19 cellular contexts compared by ENCODE assay signal in genomic region chr11:87265915-87266314, GRCh38.
DNase-seq lines count a peak whose midpoint lies in the region; ATAC-seq, FAIRE-seq and TF ChIP-seq lines count a peak whose summit lies in the region.
"Had no signal": no experiment of that assay in that cellular context is flagged by ENCODE, and none has a peak within 500 bp of the region (broad histone marks: within the 10 kb centered on the region; RNA-seq: fewer than 3 reads in every experiment).

No MANE protein-coding gene starts in this region.

- no peaks in the 10 kb centered on the region for H3K9me3 Mint-ChIP-seq in astrocyte (ENCODE audit: unreplicated experiment)
- H3K9me3 Mint-ChIP-seq: CD8-positive, alpha-beta T cell had no signal

- no peak for ATAC-seq in HG02623 (IDR thresholded peaks at IDR 0.05; ENCODE audit: unreplicated experiment)
- ATAC-seq: CD8-positive, alpha-beta T cell had no signal

- TF ChIP-seq CTCF in astrocyte (IDR thresholded peaks at IDR 0.05; ENCODE audit: insufficient read depth, low read depth, low read length): no peak
- no peak for TF ChIP-seq CTCF in smooth muscle cell (IDR thresholded peaks at IDR 0.05; ENCODE audit: borderline replicate concordance, insufficient read depth, poor library complexity, severe bottlenecking)

- H3K79me2 ChIP-seq in GM23248 (ENCODE audit: insufficient read depth) (no peaks in the 10 kb centered on the region), astrocyte (ENCODE audit: insufficient read depth, low read length) (no peaks in the 10 kb centered on the region), smooth muscle cell (ENCODE audit: low read depth) (peaks cover 10% of the 10 kb centered on the region)

- 96 to 100% methylated on average over 1 of the region's 1 CpG for WGBS in GM23248 (ENCODE audit: low coverage in 1 of 2, low lambda C conversion rate in 2 of 2, missing lambda C conversion rate in 2 of 2), 2 experiments
- WGBS in smooth muscle cell (ENCODE audit: low lambda C conversion rate): 63% methylated on average over 1 of the region's 1 CpG

- H3K9ac ChIP-seq in GM23248: no peak overlapping the region
- H3K9ac ChIP-seq in astrocyte (ENCODE audit: low read length): no peak overlapping the region
- H3K9ac ChIP-seq in smooth muscle cell (ENCODE audit: low read depth): no peak overlapping the region

- H3K4me2 ChIP-seq in GM23248 (ENCODE audit: unreplicated experiment) (peak overlapping the region; percentile 59), astrocyte (ENCODE audit: low read length) (peak overlapping the region; percentile 24), smooth muscle cell (peak overlapping the region; percentile 26)

- H3K4me3 Mint-ChIP-seq in astrocyte (ENCODE audit: unreplicated experiment): no peak overlapping the region
- H3K4me3 Mint-ChIP-seq: CD8-positive, alpha-beta T cell had no signal

- H3K27ac ChIP-seq in GM23248: peak overlapping the region; percentile 28; the same call in 1 of the 2 replicates
- H3K27ac ChIP-seq in astrocyte (ENCODE audit: low read depth, low read length): no peak overlapping the region
- peak overlapping the region; percentile 58 for H3K27ac ChIP-seq in smooth muscle cell (ENCODE audit: low read depth)
- H3K27ac ChIP-seq: Peyer's patch had no signal

- peaks cover 15% of the 10 kb centered on the region for H3K4me1 Mint-ChIP-seq in astrocyte (ENCODE audit: low read depth, unreplicated experiment)

- in situ Hi-C loops in GM23248 (cut with MboI): no loop called here

- H3K4me3 ChIP-seq in GM23248: no peak overlapping the region
- H3K4me3 ChIP-seq in astrocyte (ENCODE audit: insufficient read depth, low read depth, low read length): no peak overlapping the region
- H3K4me3 ChIP-seq in smooth muscle cell: no peak overlapping the region
- H3K4me3 ChIP-seq: MG63, Peyer's patch had no signal

- FAIRE-seq in astrocyte (lab: Jason Lieb, UNC): peak; percentile 32
- FAIRE-seq: G401.6, H1 had no signal

- no peak overlapping the region for H2AFZ ChIP-seq in GM23248
- H2AFZ ChIP-seq in astrocyte (ENCODE audit: low read depth, low read length): no peak overlapping the region
- H2AFZ ChIP-seq in smooth muscle cell (ENCODE audit: low read depth): no peak overlapping the region

- DNase-seq in GM23248: no peak
- no peak for DNase-seq in astrocyte (ENCODE audit: low read depth)
- DNase-seq in iris pigment epithelial cell (ENCODE audit: low read depth): peak; percentile 14
- DNase-seq in smooth muscle cell (lab: John Stamatoyannopoulos, UW; ENCODE audit: unreplicated experiment): no peak
- DNase-seq in 8988T: no peak
- DNase-seq in SW 1271 (lab: John Stamatoyannopoulos, UW): no peak
- DNase-seq in stimulated activated CD4-positive, alpha-beta T cell treated with anti-CD3 and anti-CD28 coated beads, Interleukin-4, amount 100 ng/mL, for 24 hours: no peak
- DNase-seq: CD8-positive, alpha-beta T cell; DMS79 treated with DMSO at 0.1 percent for 48 hours; KG1; MG63; NCI-H187 treated with DMSO at 0.1 percent for 48 hours; NCI-H510A; NCI-H82; Peyer's patch; Right ventricle myocardium superior had no signal

- H3K27me3 Mint-ChIP-seq in astrocyte (ENCODE audit: low read depth, unreplicated experiment): no peaks in the 10 kb centered on the region

- H3K36me3 ChIP-seq in GM23248 (ENCODE audit: low read depth) (no peaks in the 10 kb centered on the region), astrocyte (ENCODE audit: insufficient read depth, low read length) (no peaks in the 10 kb centered on the region), smooth muscle cell (ENCODE audit: low read depth) (no peaks in the 10 kb centered on the region)
- H3K36me3 ChIP-seq: MG63, Peyer's patch had no signal

- H3F3A ChIP-seq in GM23248 (ENCODE audit: insufficient read depth) (peaks cover 33% of the 10 kb centered on the region; the same call in 1 of the 2 replicates), smooth muscle cell (ENCODE audit: low read depth) (no peaks in the 10 kb centered on the region)

- no peak overlapping the region for H3K27ac Mint-ChIP-seq in astrocyte (ENCODE audit: unreplicated experiment)
- H3K27ac Mint-ChIP-seq: CD8-positive, alpha-beta T cell had no signal

- H4K20me1 ChIP-seq in GM23248 (ENCODE audit: insufficient read depth) (no peaks in the 10 kb centered on the region), astrocyte (ENCODE audit: insufficient read depth, low read length) (no peaks in the 10 kb centered on the region), smooth muscle cell (ENCODE audit: low read depth) (no peaks in the 10 kb centered on the region)

- no peaks in the 10 kb centered on the region for H3K9me2 ChIP-seq in GM23248 (ENCODE audit: insufficient read depth)

- H3K9me3 ChIP-seq in GM23248 (ENCODE audit: low read depth): no peaks in the 10 kb centered on the region
- no peaks in the 10 kb centered on the region for H3K9me3 ChIP-seq in astrocyte (ENCODE audit: insufficient read depth, low read depth, low read length)
- no peaks in the 10 kb centered on the region for H3K9me3 ChIP-seq in smooth muscle cell (replicated peaks; ENCODE audit: low read depth)
- H3K9me3 ChIP-seq: MG63, Peyer's patch had no signal

- H3K27me3 ChIP-seq in GM23248 (replicated peaks; ENCODE audit: insufficient read depth) (no peaks in the 10 kb centered on the region), astrocyte (ENCODE audit: insufficient read depth, low read length) (no peaks in the 10 kb centered on the region), smooth muscle cell (ENCODE audit: low read depth) (no peaks in the 10 kb centered on the region)
- H3K27me3 ChIP-seq: MG63, Peyer's patch had no signal

- H3K4me1 ChIP-seq in GM23248 (ENCODE audit: insufficient read depth) (peaks cover 46% of the 10 kb centered on the region), astrocyte (ENCODE audit: insufficient read depth, low read length) (peaks cover 13% of the 10 kb centered on the region), smooth muscle cell (ENCODE audit: low read depth) (peaks cover 17% of the 10 kb centered on the region)
- H3K4me1 ChIP-seq: Peyer's patch had no signal

- no peaks in the 10 kb centered on the region for H3K36me3 Mint-ChIP-seq in astrocyte (ENCODE audit: low read depth, unreplicated experiment)
- H3K36me3 Mint-ChIP-seq: CD8-positive, alpha-beta T cell had no signal
